Comparison of ENCODE assay signal across 10 cellular contexts in the genomic region with DNA sequence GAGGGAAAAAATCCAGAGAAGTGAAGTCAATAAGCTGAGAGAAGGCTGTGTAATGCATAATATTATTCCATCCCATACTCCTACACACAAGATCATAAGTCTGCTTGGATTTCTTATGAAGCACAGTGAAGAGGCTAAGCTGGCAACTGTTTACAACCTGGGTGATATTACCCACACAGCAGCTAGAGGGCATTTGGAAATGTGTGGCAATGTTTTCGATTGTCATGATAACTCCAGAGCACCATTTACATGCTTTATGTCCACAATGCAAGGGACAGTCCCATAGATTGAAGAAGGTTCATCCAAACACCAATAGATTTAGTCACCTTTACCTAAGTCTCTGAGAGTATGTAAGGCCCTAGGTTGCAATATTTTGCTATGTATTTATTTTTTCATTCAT.
DNase-seq lines count a peak whose midpoint lies in the region; ATAC-seq and TF ChIP-seq lines count a peak whose summit lies in the region.
"Had no signal": no experiment of that assay in that cellular context is flagged by ENCODE, and none has a peak within 500 bp of the region (broad histone marks: within the 10 kb centered on the region; RNA-seq: fewer than 3 reads in every experiment).

No MANE protein-coding gene starts in this region.

- H3K9me2 ChIP-seq in OCI-LY1 (ENCODE audit: low read depth, low read length): no peaks in the 10 kb centered on the region

- intact Hi-C loops in A673 (cut with micrococcal nuclease; ENCODE audit: unreplicated experiment): no loop called here

- H3K27me3 ChIP-seq in A673 (replicated peaks; ENCODE audit: insufficient read depth, low read depth, low read length, poor library complexity) (no peaks in the 10 kb centered on the region), OCI-LY1 (ENCODE audit: insufficient read depth, low read length) (no peaks in the 10 kb centered on the region), upper lobe of left lung (no peaks in the 10 kb centered on the region), tibial nerve (no peaks in the 10 kb centered on the region)
- H3K27me3 ChIP-seq: vagina had no signal

- 92 to 96% methylated on average over 1 of the region's 1 CpG for WGBS in upper lobe of left lung, 2 donors
- 77 to 81% methylated on average over 1 of the region's 1 CpG for WGBS in tibial nerve, 2 donors

- H2AFZ ChIP-seq in OCI-LY1 (ENCODE audit: low read length): no peak overlapping the region

- H3K27ac ChIP-seq in A673 (ENCODE audit: low read depth, low read length, poor library complexity, severe bottlenecking) (no peak overlapping the region), OCI-LY1 (ENCODE audit: low read depth, low read length, poor library complexity, severe bottlenecking) (no peak overlapping the region), upper lobe of left lung (no peak overlapping the region), tibial nerve (no peak overlapping the region)
- H3K27ac ChIP-seq: vagina had no signal

- TF ChIP-seq CTCF in A673 (conservative IDR thresholded peaks at IDR 0.05; ENCODE audit: low read depth, low read length): peak; percentile 56
- TF ChIP-seq CTCF in OCI-LY1 (IDR thresholded peaks at IDR 0.05; ENCODE audit: low read length): peak; percentile 62
- TF ChIP-seq CTCF in fibroblast of the aortic adventitia (IDR thresholded peaks at IDR 0.05; ENCODE audit: insufficient read depth, low read length): peak; percentile 41
- peak in 3 of 6 experiments; percentile 22 to 26 (median 23) for TF ChIP-seq CTCF in upper lobe of left lung (IDR thresholded peaks at IDR 0.05)
- TF ChIP-seq CTCF in tibial nerve (IDR thresholded peaks at IDR 0.05): no peak

- no peaks in the 10 kb centered on the region for H3K79me2 ChIP-seq in OCI-LY1 (ENCODE audit: insufficient read depth, low read length)

- H3K36me3 ChIP-seq in A673 (ENCODE audit: insufficient read depth, low read length, poor library complexity, severe bottlenecking) (no peaks in the 10 kb centered on the region), OCI-LY1 (ENCODE audit: insufficient read depth, low read length) (no peaks in the 10 kb centered on the region), upper lobe of left lung (no peaks in the 10 kb centered on the region), tibial nerve (no peaks in the 10 kb centered on the region)
- H3K36me3 ChIP-seq: vagina had no signal

- POLR2A ChIA-PET in A673 (lab: Charles Lee; ENCODE audit: low non-redundant PET): no interaction called here

- no peak for TF ChIP-seq POLR2A in upper lobe of left lung (IDR thresholded peaks at IDR 0.05)
- TF ChIP-seq POLR2A in tibial nerve (IDR thresholded peaks at IDR 0.05): no peak

- no peak for TF ChIP-seq EP300 in upper lobe of left lung (IDR thresholded peaks at IDR 0.05)
- no peak for TF ChIP-seq EP300 in tibial nerve (IDR thresholded peaks at IDR 0.05)

- DNase-seq in A673 (ENCODE audit: low spot score): peak; percentile 50
- peak; percentile 6 for DNase-seq in fibroblast of the aortic adventitia (ENCODE audit: low read depth)
- DNase-seq in NCI-H510A (lab: John Stamatoyannopoulos, UW): no peak
- DNase-seq in upper lobe of left lung: no peak
- no peak for DNase-seq in tibial nerve (ENCODE audit: low spot score in 2 of 2)
- DNase-seq in DMS79 treated with DMSO at 0.1 percent for 48 hours (lab: John Stamatoyannopoulos, UW): no peak
- DNase-seq: activated CD4-positive, alpha-beta T cell treated with anti-CD3 and anti-CD28 coated beads, Interleukin-2, amount 10 ng/mL, durations not matched to agents 7 days and 5 days had no signal

- peak; percentile 77 for ATAC-seq in GM18861 (IDR thresholded peaks at IDR 0.05; ENCODE audit: unreplicated experiment)
- no peak for ATAC-seq in upper lobe of left lung (ENCODE audit: low FRiP score in 2 of 2)

- H3K4me3 ChIP-seq in A673 (ENCODE audit: low read depth, low read length, poor library complexity, severe bottlenecking): no peak overlapping the region
- H3K4me3 ChIP-seq in OCI-LY1 (ENCODE audit: low read depth, low read length, poor library complexity, severe bottlenecking): no peak overlapping the region
- H3K4me3 ChIP-seq in fibroblast of the aortic adventitia (ENCODE audit: low read depth, low read length): no peak overlapping the region
- H3K4me3 ChIP-seq in upper lobe of left lung: no peak overlapping the region
- no peak overlapping the region for H3K4me3 ChIP-seq in tibial nerve
- H3K4me3 ChIP-seq: vagina had no signal

- H3F3A ChIP-seq in OCI-LY1 (ENCODE audit: insufficient read depth, low read length): no peaks in the 10 kb centered on the region

- BruUV-seq in A673 (replicated peaks; lab: Mats Ljungman, UMichigan): no TSS peak

- H3K9me3 ChIP-seq in A673 (ENCODE audit: low read depth, low read length, poor library complexity, severe bottlenecking) (no peaks in the 10 kb centered on the region), OCI-LY1 (ENCODE audit: low read length) (no peaks in the 10 kb centered on the region), upper lobe of left lung (no peaks in the 10 kb centered on the region), tibial nerve (no peaks in the 10 kb centered on the region)
- H3K9me3 ChIP-seq: vagina had no signal

- CTCF ChIA-PET in A673 (lab: Charles Lee): interaction anchor here (0.6 kb wide), 1 partner anchor 389 kb away, joined by 3 read pairs; no protein-coding TSS in a partner anchor

- no peak overlapping the region for H3K4me2 ChIP-seq in OCI-LY1 (ENCODE audit: low read length)

- H3K4me1 ChIP-seq in A673 (ENCODE audit: insufficient read depth, low read length, poor library complexity, severe bottlenecking) (peaks cover 14% of the 10 kb centered on the region), OCI-LY1 (ENCODE audit: insufficient read depth, low read length, severe bottlenecking) (no peaks in the 10 kb centered on the region), upper lobe of left lung (peaks cover 0 to 11% (median 4%) of the 10 kb centered on the region in 4 donors), tibial nerve (peaks cover 0 to 24% (median 4%) of the 10 kb centered on the region in 4 donors)
- H3K4me1 ChIP-seq: vagina had no signal

- H4K20me1 ChIP-seq in OCI-LY1 (ENCODE audit: insufficient read depth, low read length): no peaks in the 10 kb centered on the region

- H3K9ac ChIP-seq in OCI-LY1 (ENCODE audit: low read length): no peak overlapping the region

Comparison
In these comparisons a context has a peak if more than half of its experiments do, and no peak if none do; other contexts are left out.
1. DNase-seq: peak in A673 (single experiment) and fibroblast of the aortic adventitia (single experiment); none in NCI-H510A (single experiment), upper lobe of left lung (0 of 2), tibial nerve (0 of 2) and DMS79 treated with DMSO at 0.1 percent for 48 hours (single experiment).
2. CTCF ChIP-seq: peak in A673 (single experiment), OCI-LY1 (single experiment) and fibroblast of the aortic adventitia (single experiment); none in tibial nerve (0 of 5).